ENCODE assay signal across 11 cellular contexts in genomic region chr11:10592331-10592730, GRCh38. TPM values are rescaled to one million over a fixed set of nuclear protein-coding genes. Genes with fewer than 3 reads are reported as not detected.
DNase-seq lines count a peak whose midpoint lies in the region; ATAC-seq, FAIRE-seq and TF ChIP-seq lines count a peak whose summit lies in the region.
"Had no signal": no experiment of that assay in that cellular context is flagged by ENCODE, and none has a peak within 500 bp of the region (broad histone marks: within the 10 kb centered on the region; RNA-seq: fewer than 3 reads in every experiment).

No MANE protein-coding gene starts in this region.

- TF ChIP-seq EP300 in HepG2 (IDR thresholded peaks at IDR 0.05; ENCODE audit: low read depth in 2 of 2, low read length in 2 of 2): no peak
- TF ChIP-seq EP300 in HepG2 (CRISPR knock-in tag; IDR thresholded peaks at IDR 0.05; ENCODE audit: borderline replicate concordance): no peak
- TF ChIP-seq EP300 in K562 (IDR thresholded peaks at IDR 0.05; ENCODE audit: low read length): no peak

- H3K9ac ChIP-seq in HepG2 (ENCODE audit: insufficient read depth, low read depth, low read length) (no peak overlapping the region), K562 (ENCODE audit: insufficient read depth in 1 of 2, low read depth in 2 of 2, low read length in 2 of 2) (no peak overlapping the region)

- POLR2A ChIA-PET in HepG2 (lab: Yijun Ruan, JAX) (no interaction called here), K562 (lab: Yijun Ruan, JAX) (interaction anchor here (0.7 to 1.0 kb wide), 3 partner anchors 10 to 28 kb away, joined by 3 to 4 read pairs (median 3); no protein-coding TSS in a partner anchor)

- TF ChIP-seq RAD21 in HepG2 (CRISPR knock-in tag; IDR thresholded peaks at IDR 0.05) (no peak), K562 (CRISPR knock-in tag; conservative IDR thresholded peaks at IDR 0.05 in 1 of 2, IDR thresholded peaks at IDR 0.05 in 1 of 2) (no peak)

- H3K9me3 ChIP-seq in right lobe of liver (no peaks in the 10 kb centered on the region), HepG2 (ENCODE audit: low read length) (no peaks in the 10 kb centered on the region), K562 (replicated peaks; ENCODE audit: control insufficient read depth, insufficient read depth, low read depth, low read length) (no peaks in the 10 kb centered on the region)

- H3K36me3 ChIP-seq in right lobe of liver: no peaks in the 10 kb centered on the region
- H3K36me3 ChIP-seq in HepG2 (replicated peaks in 1 of 2; ENCODE audit: control insufficient read depth in 1 of 2, insufficient read depth in 2 of 2, low read length in 2 of 2): no peaks in the 10 kb centered on the region
- H3K36me3 ChIP-seq in K562 (ENCODE audit: control insufficient read depth, insufficient read depth, low read length): no peaks in the 10 kb centered on the region
- H3K36me3 ChIP-seq: heart right ventricle had no signal

- ATAC-seq in right lobe of liver: peak in 3 of 4 donors; percentile 47 to 72 (median 69)
- ATAC-seq in HepG2: no peak
- no peak for ATAC-seq in K562
- ATAC-seq in HG03378 (IDR thresholded peaks at IDR 0.05; ENCODE audit: unreplicated experiment): no peak
- ATAC-seq in GM19397 (IDR thresholded peaks at IDR 0.05; ENCODE audit: unreplicated experiment): no peak

- intact Hi-C loops in right lobe of liver (cut with DNase I): no loop called here
- intact Hi-C loops in HepG2 (cut with micrococcal nuclease; ENCODE audit: unreplicated experiment): no loop called here
- intact Hi-C loops in K562 (cut with micrococcal nuclease): no loop called here
- intact Hi-C loops in dorsolateral prefrontal cortex (cut with DNase I): no loop called here

- DNase-seq in right lobe of liver (no peak), HepG2 (ENCODE audit: low spot score) (no peak), K562 (ENCODE audit: extremely low read depth in 1 of 4, low spot score in 3 of 4) (no peak), kidney tubule cell (ENCODE audit: low spot score) (peak; percentile 86), NCI-H69 (lab: John Stamatoyannopoulos, UW) (no peak), dorsolateral prefrontal cortex (no peak)
- DNase-seq: CD4-positive, CD25-positive, alpha-beta regulatory T cell; heart right ventricle; stimulated activated CD4-positive, alpha-beta T cell treated with anti-CD3 and anti-CD28 coated beads, Interleukin-12 subunit alpha, Interleukin-12 subunit beta, amount 100 ng/mL, for 4 hours had no signal

- H3K4me3 ChIP-seq in right lobe of liver (no peak overlapping the region), HepG2 (replicated peaks in 1 of 3; ENCODE audit: insufficient read depth in 1 of 3, low read depth in 2 of 3, low read length in 3 of 3) (no peak overlapping the region), K562 (no peak overlapping the region), dorsolateral prefrontal cortex (no peak overlapping the region)
- H3K4me3 ChIP-seq: heart right ventricle had no signal

- no peaks in the 10 kb centered on the region for H3K4me1 ChIP-seq in right lobe of liver
- H3K4me1 ChIP-seq in HepG2 (ENCODE audit: insufficient read depth, low read length): no peaks in the 10 kb centered on the region
- H3K4me1 ChIP-seq in K562 (replicated peaks in 1 of 2; ENCODE audit: control insufficient read depth in 2 of 2, insufficient read depth in 2 of 2, low read length in 2 of 2): peaks cover 5 to 32% of the 10 kb centered on the region in 2 experiments

- BruUV-seq in HepG2 (replicated peaks; lab: Mats Ljungman, UMichigan): no TSS peak
- no TSS peak for BruUV-seq in K562 (replicated peaks; lab: Mats Ljungman, UMichigan)

- H4K20me1 ChIP-seq in HepG2 (ENCODE audit: insufficient read depth, low read length) (no peaks in the 10 kb centered on the region), K562 (replicated peaks; ENCODE audit: control insufficient read depth, insufficient read depth, low read length) (no peaks in the 10 kb centered on the region)

- H3K9me1 ChIP-seq in K562 (ENCODE audit: control insufficient read depth, insufficient read depth, low read length): no peaks in the 10 kb centered on the region

- in situ Hi-C loops in HepG2 (cut with HindIII; ENCODE audit: extremely low pct_ligation_motif_present, low pct_unique_long_range_greater_than_20kb) (no loop called here), K562 (cut with MboI) (no loop called here)

- H3K79me2 ChIP-seq in HepG2 (ENCODE audit: insufficient read depth, low read length) (no peaks in the 10 kb centered on the region), K562 (ENCODE audit: control insufficient read depth, insufficient read depth, low read length) (no peaks in the 10 kb centered on the region)

- H2AFZ ChIP-seq in HepG2 (ENCODE audit: low read length) (no peak overlapping the region), K562 (ENCODE audit: low read depth, low read length) (no peak overlapping the region)

- FAIRE-seq in HepG2 (lab: Jason Lieb, UNC) (no peak), K562 (lab: Jason Lieb, UNC) (no peak)

- CTCF ChIA-PET in HepG2 (lab: Yijun Ruan, JAX; ENCODE audit: low intra/inter-chr PET ratio, low total read pairs): no interaction called here
- CTCF ChIA-PET in K562 (lab: Yijun Ruan, JAX; ENCODE audit: low intra/inter-chr PET ratio): no interaction called here

- no peak for TF ChIP-seq CTCF in right lobe of liver (IDR thresholded peaks at IDR 0.05)
- TF ChIP-seq CTCF in HepG2 (CRISPR knock-in tag; IDR thresholded peaks at IDR 0.05): no peak
- no peak for TF ChIP-seq CTCF in K562 (IDR thresholded peaks at IDR 0.05 in 2 of 3, conservative IDR thresholded peaks at IDR 0.05 in 1 of 3; ENCODE audit: insufficient read depth in 2 of 3, low read depth in 1 of 3, low read length in 3 of 3)
- TF ChIP-seq CTCF in dorsolateral prefrontal cortex (IDR thresholded peaks at IDR 0.05 in 54 of 56, conservative IDR thresholded peaks at IDR 0.05 in 2 of 56; ENCODE audit: low read depth in 1 of 56, partially characterized antibody in 56 of 56): no peak

- WGBS in right lobe of liver (ENCODE audit: insufficient coverage, low coverage, low lambda C conversion rate, missing lambda C conversion rate): 38% methylated on average over 2 of the region's 2 CpGs
- 1% methylated on average over 2 of the region's 2 CpGs for WGBS in HepG2 (ENCODE audit: low lambda C conversion rate)
- WGBS in K562 (ENCODE audit: insufficient coverage, low coverage, missing lambda C conversion rate): 20% methylated on average over 2 of the region's 2 CpGs

- H3K27ac ChIP-seq in right lobe of liver: no peak overlapping the region
- H3K27ac ChIP-seq in HepG2 (ENCODE audit: extremely low read length, insufficient read depth, low read length): no peak overlapping the region
- H3K27ac ChIP-seq in K562 (ENCODE audit: extremely low read depth, low read depth, low read length): no peak overlapping the region
- H3K27ac ChIP-seq in dorsolateral prefrontal cortex: peak overlapping the region in 4 of 59 donors; percentile 1 to 19 (median 14)

- H3K4me2 ChIP-seq in HepG2 (ENCODE audit: low read depth, low read length) (no peak overlapping the region), K562 (ENCODE audit: insufficient read depth, low read length) (no peak overlapping the region)

- H3K27me3 ChIP-seq in right lobe of liver (no peaks in the 10 kb centered on the region), HepG2 (ENCODE audit: control insufficient read depth in 1 of 2, insufficient read depth in 2 of 2, low read length in 2 of 2) (peaks cover 0 to 3% of the 10 kb centered on the region in 2 experiments; a peak in 1 of 5 replicates), K562 (ENCODE audit: control insufficient read depth in 2 of 2, insufficient read depth in 2 of 2, low read length in 2 of 2) (no peaks in the 10 kb centered on the region), dorsolateral prefrontal cortex (no peaks in the 10 kb centered on the region)
- H3K27me3 ChIP-seq: heart right ventricle had no signal

- TF ChIP-seq POLR2A in right lobe of liver (IDR thresholded peaks at IDR 0.05): no peak
- TF ChIP-seq POLR2A in HepG2 (IDR thresholded peaks at IDR 0.05; ENCODE audit: insufficient read depth in 1 of 2, low read depth in 2 of 2, low read length in 2 of 2): no peak
- TF ChIP-seq POLR2A in K562 (conservative IDR thresholded peaks at IDR 0.05): no peak

RNA-seq across cellular contexts. Expression of gene LYVE1, which starts 23.9 kb away (rescaled TPM):
- total RNA-seq in right lobe of liver (10 to 100 TPM in 5 of 6 experiments, 1 to 10 TPM in 1; 9.3 to 60.8 (median 28.3) TPM), HepG2 (2016; rRNA removed; fragmentation: Illumina TruSeq; extraction: Trizol) (0.81 and 1.4 TPM in 2 replicates), K562 (2014; rRNA removed) (not detected in 2 replicates), K562 (2014; rRNA removed; fragmentation: Illumina TruSeq; extraction: Trizol) (0.07 and 0.32 TPM in 2 replicates), K562 (2015; rRNA removed; fragmentation: Illumina TruSeq; extraction: Trizol) (0.14 and 0.34 TPM in 2 replicates), K562 (2021) (0.13 and 0.27 TPM in 2 replicates), dorsolateral prefrontal cortex (10 to 100 TPM in 45 of 120 experiments, 1 to 10 TPM in 75; 2.0 to 88.5 (median 7.9) TPM)
- 0.09 and 0.10 TPM in 2 replicates for total RNA-seq in HepG2 (2016; cell fraction: cytosol; rRNA removed; fragmentation: Illumina TruSeq; extraction: Trizol; ENCODE audit: low read depth)
- 0.65 and 1.3 TPM in 2 replicates for total RNA-seq in HepG2 (2016; cell fraction: insoluble cytoplasmic fraction; rRNA removed; fragmentation: Illumina TruSeq; extraction: Trizol)
- 0.34 TPM in 2 replicates for total RNA-seq in HepG2 (2016; cell fraction: membrane; rRNA removed; fragmentation: Illumina TruSeq; extraction: Trizol)
- total RNA-seq in HepG2 (2016; cell fraction: nucleus; rRNA removed; fragmentation: Illumina TruSeq; extraction: Trizol): 1.4 and 1.7 TPM in 2 replicates
- polyA plus RNA-seq in HepG2 (2011; rRNA removed) (0.82 and 1.2 TPM in 2 replicates), K562 (2011; rRNA removed) (0.42 and 1.1 TPM in 2 replicates), K562 (2014; fragmentation: Illumina TruSeq; extraction: Trizol) (0.10 and 0.12 TPM in 2 replicates), K562 (2014; fragmentation: Nextera tagmentation; extraction: Ambion mirVana) (under 1 TPM; 0.06 to 0.27 TPM), K562 (2014; rRNA removed) (0.05 and 0.13 TPM in 2 replicates)
- 0.48 and 0.72 TPM in 2 replicates for polyA plus RNA-seq in HepG2 (2011; cell fraction: cytosol; rRNA removed)
- 0.32 and 0.35 TPM in 2 replicates for polyA plus RNA-seq in HepG2 (2011; cell fraction: nucleus; rRNA removed)
- polyA plus RNA-seq in HepG2 (2012): 0.11 and 0.16 TPM in 2 replicates
- polyA plus RNA-seq in HepG2 (2016; cell fraction: cytosol; fragmentation: Illumina TruSeq; extraction: Trizol; ENCODE audit: low read depth): 0.08 and 0.14 TPM in 2 replicates
- 0.72 and 0.82 TPM in 2 replicates for polyA plus RNA-seq in HepG2 (2016; cell fraction: insoluble cytoplasmic fraction; fragmentation: Illumina TruSeq; extraction: Trizol; ENCODE audit: low read depth)
- 0.19 and 0.28 TPM in 2 replicates for polyA plus RNA-seq in HepG2 (2016; cell fraction: membrane; fragmentation: Illumina TruSeq; extraction: Trizol; ENCODE audit: low read depth)
- polyA plus RNA-seq in HepG2 (2016; cell fraction: nucleus; fragmentation: Illumina TruSeq; extraction: Trizol; ENCODE audit: insufficient read depth, low read depth): 1.2 and 3.0 TPM in 2 replicates
- 0.04 TPM in 1 of 2 replicates, not detected in the other for polyA minus RNA-seq in HepG2 (2011; rRNA and poly(A)+ RNA removed; ENCODE audit: low replicate concordance)
- polyA minus RNA-seq in HepG2 (2011; cell fraction: cytosol; rRNA and poly(A)+ RNA removed): 0.69 TPM in 1 of 2 replicates, not detected in the other
- 0.26 TPM in 1 of 2 replicates, not detected in the other for polyA minus RNA-seq in HepG2 (2011; cell fraction: nucleus; rRNA and poly(A)+ RNA removed)
- 0.44 and 1.2 TPM in 2 replicates for total RNA-seq in K562 (2011; cell fraction: chromatin; rRNA removed; ENCODE audit: low replicate concordance)
- total RNA-seq in K562 (2011; cell fraction: nucleolus; rRNA removed): 0.66 and 1.0 TPM in 2 replicates
- 0.73 and 1.2 TPM in 2 replicates for total RNA-seq in K562 (2011; cell fraction: nucleoplasm; rRNA removed)
- 0.06 and 0.85 TPM in 2 replicates for polyA plus RNA-seq in K562 (2011; cell fraction: cytosol; rRNA removed)
- 0.14 and 0.15 TPM in 2 replicates for polyA plus RNA-seq in K562 (2011; cell fraction: nucleus; rRNA removed)
- 0.29 and 0.34 TPM in 2 replicates for polyA plus RNA-seq in K562 (2012)
- 0.18 and 0.32 TPM in 2 replicates for polyA minus RNA-seq in K562 (2011; rRNA and poly(A)+ RNA removed)
- 1.3 TPM in 1 of 2 replicates, not detected in the other for polyA minus RNA-seq in K562 (2011; cell fraction: cytosol; rRNA and poly(A)+ RNA removed)
- polyA minus RNA-seq in K562 (2011; cell fraction: nucleus; rRNA and poly(A)+ RNA removed): 0.22 and 0.40 TPM in 2 replicates
- total RNA-seq: CD4-positive, CD25-positive, alpha-beta regulatory T cell had no signal
- polyA plus RNA-seq: CD4-positive, CD25-positive, alpha-beta regulatory T cell had no signal

RNA-seq across cellular contexts. Expression of gene RNF141, which starts 51.3 kb away (rescaled TPM):
- total RNA-seq in right lobe of liver: 10 to 100 TPM; 11.2 to 21.0 (median 15.1) TPM
- 22.4 and 34.8 TPM in 2 replicates for total RNA-seq in HepG2 (2016; rRNA removed; fragmentation: Illumina TruSeq; extraction: Trizol)
- 16.5 and 19.0 TPM in 2 replicates for total RNA-seq in HepG2 (2016; cell fraction: cytosol; rRNA removed; fragmentation: Illumina TruSeq; extraction: Trizol; ENCODE audit: low read depth)
- 22.0 and 33.1 TPM in 2 replicates for total RNA-seq in HepG2 (2016; cell fraction: insoluble cytoplasmic fraction; rRNA removed; fragmentation: Illumina TruSeq; extraction: Trizol)
- 47.5 and 47.9 TPM in 2 replicates for total RNA-seq in HepG2 (2016; cell fraction: membrane; rRNA removed; fragmentation: Illumina TruSeq; extraction: Trizol)
- total RNA-seq in HepG2 (2016; cell fraction: nucleus; rRNA removed; fragmentation: Illumina TruSeq; extraction: Trizol): 10.6 and 10.7 TPM in 2 replicates
- 6.8 and 9.3 TPM in 2 replicates for polyA plus RNA-seq in HepG2 (2011; rRNA removed)
- polyA plus RNA-seq in HepG2 (2011; cell fraction: cytosol; rRNA removed): 4.2 and 7.1 TPM in 2 replicates
- 1.7 and 2.8 TPM in 2 replicates for polyA plus RNA-seq in HepG2 (2011; cell fraction: nucleus; rRNA removed)
- polyA plus RNA-seq in HepG2 (2012): 10.1 and 16.8 TPM in 2 replicates
- 38.7 and 47.4 TPM in 2 replicates for polyA plus RNA-seq in HepG2 (2016; cell fraction: cytosol; fragmentation: Illumina TruSeq; extraction: Trizol; ENCODE audit: low read depth)
- 24.7 and 25.7 TPM in 2 replicates for polyA plus RNA-seq in HepG2 (2016; cell fraction: insoluble cytoplasmic fraction; fragmentation: Illumina TruSeq; extraction: Trizol; ENCODE audit: low read depth)
- 33.5 and 35.6 TPM in 2 replicates for polyA plus RNA-seq in HepG2 (2016; cell fraction: membrane; fragmentation: Illumina TruSeq; extraction: Trizol; ENCODE audit: low read depth)
- polyA plus RNA-seq in HepG2 (2016; cell fraction: nucleus; fragmentation: Illumina TruSeq; extraction: Trizol; ENCODE audit: insufficient read depth, low read depth): 10.8 and 13.8 TPM in 2 replicates
- 2.3 and 3.6 TPM in 2 replicates for polyA minus RNA-seq in HepG2 (2011; rRNA and poly(A)+ RNA removed; ENCODE audit: low replicate concordance)
- 5.2 and 5.4 TPM in 2 replicates for polyA minus RNA-seq in HepG2 (2011; cell fraction: cytosol; rRNA and poly(A)+ RNA removed)
- 10.7 and 12.4 TPM in 2 replicates for polyA minus RNA-seq in HepG2 (2011; cell fraction: nucleus; rRNA and poly(A)+ RNA removed)
- 5.2 and 16.2 TPM in 2 replicates for total RNA-seq in K562 (2011; cell fraction: chromatin; rRNA removed; ENCODE audit: low replicate concordance)
- total RNA-seq in K562 (2011; cell fraction: nucleolus; rRNA removed): 2.7 and 4.2 TPM in 2 replicates
- 10.6 and 20.5 TPM in 2 replicates for total RNA-seq in K562 (2011; cell fraction: nucleoplasm; rRNA removed)
- total RNA-seq in K562 (2014; rRNA removed): 9.5 and 9.7 TPM in 2 replicates
- 20.7 and 26.1 TPM in 2 replicates for total RNA-seq in K562 (2014; rRNA removed; fragmentation: Illumina TruSeq; extraction: Trizol)
- 13.8 and 16.0 TPM in 2 replicates for total RNA-seq in K562 (2015; rRNA removed; fragmentation: Illumina TruSeq; extraction: Trizol)
- 18.9 and 20.6 TPM in 2 replicates for total RNA-seq in K562 (2021)
- polyA plus RNA-seq in K562 (2011; rRNA removed): 23.3 and 27.9 TPM in 2 replicates
- 4.3 and 11.1 TPM in 2 replicates for polyA plus RNA-seq in K562 (2011; cell fraction: cytosol; rRNA removed)
- 7.8 and 10.2 TPM in 2 replicates for polyA plus RNA-seq in K562 (2011; cell fraction: nucleus; rRNA removed)
- polyA plus RNA-seq in K562 (2012): 17.6 and 18.3 TPM in 2 replicates
- polyA plus RNA-seq in K562 (2014; fragmentation: Illumina TruSeq; extraction: Trizol): 13.1 and 14.6 TPM in 2 replicates
- 10 to 100 TPM; 44.6 to 51.9 TPM for polyA plus RNA-seq in K562 (2014; fragmentation: Nextera tagmentation; extraction: Ambion mirVana)
- 15.4 and 16.6 TPM in 2 replicates for polyA plus RNA-seq in K562 (2014; rRNA removed)
- polyA minus RNA-seq in K562 (2011; rRNA and poly(A)+ RNA removed): 20.6 and 29.5 TPM in 2 replicates
- polyA minus RNA-seq in K562 (2011; cell fraction: cytosol; rRNA and poly(A)+ RNA removed): 5.3 and 7.6 TPM in 2 replicates
- 6.7 and 12.9 TPM in 2 replicates for polyA minus RNA-seq in K562 (2011; cell fraction: nucleus; rRNA and poly(A)+ RNA removed)
- 100 to 1,000 TPM in 15 of 120 experiments, 10 to 100 TPM in 105; 47.2 to 142 (median 77.9) TPM for total RNA-seq in dorsolateral prefrontal cortex

Comparison
In these comparisons a context has a peak if more than half of its experiments do, and no peak if none do; other contexts are left out.
1. ATAC-seq: peak in right lobe of liver (3 of 4); none in HepG2 (single experiment), K562 (single experiment), HG03378 (single experiment) and GM19397 (single experiment).